ENCODE assay signal across 5 cellular contexts in the genomic region with DNA sequence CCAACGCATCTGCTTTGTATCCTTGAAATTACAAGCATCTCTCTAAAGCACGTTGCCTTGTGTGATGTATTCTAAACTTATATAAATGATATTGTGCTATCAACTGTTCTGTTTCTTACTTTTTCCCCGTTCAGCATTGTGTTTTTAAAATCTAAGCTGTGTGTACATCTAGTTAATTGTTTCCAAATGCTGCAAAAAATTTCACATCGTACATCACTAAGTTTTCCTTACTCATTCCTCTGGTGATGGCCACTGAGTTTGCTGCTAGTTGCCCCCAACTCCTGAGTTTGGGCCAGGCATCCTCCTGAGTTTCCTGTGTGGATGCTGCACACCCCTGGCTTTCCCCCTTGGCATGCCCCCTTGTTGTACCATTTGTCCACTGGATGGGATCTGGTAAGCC.
"Had no signal": no experiment of that assay in that cellular context is flagged by ENCODE, and none has a peak within 500 bp of the region (broad histone marks: within the 10 kb centered on the region; RNA-seq: fewer than 3 reads in every experiment).

No MANE protein-coding gene starts in this region.

- DNase-seq: IMR-90, KBM-7 had no signal

- H3K4me3 Mint-ChIP-seq: IgD-negative memory B cell had no signal

- H3K27ac Mint-ChIP-seq: IgD-negative memory B cell had no signal

- H3K36me3 Mint-ChIP-seq: IgD-negative memory B cell had no signal

- H3K4me3 ChIP-seq: K562 had no signal

- H3K4me1 Mint-ChIP-seq: IgD-negative memory B cell had no signal

- H3K27ac ChIP-seq: HL-60 had no signal
